Comparison of ENCODE assay signal across 1 cellular context in genomic region chr15:65211157-65211982, GRCh38.
TF ChIP-seq lines count a peak whose summit lies in the region.

A gene with protein sequence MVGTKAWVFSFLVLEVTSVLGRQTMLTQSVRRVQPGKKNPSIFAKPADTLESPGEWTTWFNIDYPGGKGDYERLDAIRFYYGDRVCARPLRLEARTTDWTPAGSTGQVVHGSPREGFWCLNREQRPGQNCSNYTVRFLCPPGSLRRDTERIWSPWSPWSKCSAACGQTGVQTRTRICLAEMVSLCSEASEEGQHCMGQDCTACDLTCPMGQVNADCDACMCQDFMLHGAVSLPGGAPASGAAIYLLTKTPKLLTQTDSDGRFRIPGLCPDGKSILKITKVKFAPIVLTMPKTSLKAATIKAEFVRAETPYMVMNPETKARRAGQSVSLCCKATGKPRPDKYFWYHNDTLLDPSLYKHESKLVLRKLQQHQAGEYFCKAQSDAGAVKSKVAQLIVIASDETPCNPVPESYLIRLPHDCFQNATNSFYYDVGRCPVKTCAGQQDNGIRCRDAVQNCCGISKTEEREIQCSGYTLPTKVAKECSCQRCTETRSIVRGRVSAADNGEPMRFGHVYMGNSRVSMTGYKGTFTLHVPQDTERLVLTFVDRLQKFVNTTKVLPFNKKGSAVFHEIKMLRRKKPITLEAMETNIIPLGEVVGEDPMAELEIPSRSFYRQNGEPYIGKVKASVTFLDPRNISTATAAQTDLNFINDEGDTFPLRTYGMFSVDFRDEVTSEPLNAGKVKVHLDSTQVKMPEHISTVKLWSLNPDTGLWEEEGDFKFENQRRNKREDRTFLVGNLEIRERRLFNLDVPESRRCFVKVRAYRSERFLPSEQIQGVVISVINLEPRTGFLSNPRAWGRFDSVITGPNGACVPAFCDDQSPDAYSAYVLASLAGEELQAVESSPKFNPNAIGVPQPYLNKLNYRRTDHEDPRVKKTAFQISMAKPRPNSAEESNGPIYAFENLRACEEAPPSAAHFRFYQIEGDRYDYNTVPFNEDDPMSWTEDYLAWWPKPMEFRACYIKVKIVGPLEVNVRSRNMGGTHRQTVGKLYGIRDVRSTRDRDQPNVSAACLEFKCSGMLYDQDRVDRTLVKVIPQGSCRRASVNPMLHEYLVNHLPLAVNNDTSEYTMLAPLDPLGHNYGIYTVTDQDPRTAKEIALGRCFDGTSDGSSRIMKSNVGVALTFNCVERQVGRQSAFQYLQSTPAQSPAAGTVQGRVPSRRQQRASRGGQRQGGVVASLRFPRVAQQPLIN (minus strand): TSS chr15:65211473. CDS start chr15:65209755, 1,718 bp downstream.

TF ChIP-seq in GM23338, 12 proteins besides CTCF, POLR2A, EP300 and RAD21 (continued from another document):
- TF ChIP-seq ZNF462 (CRISPR knock-in tag; IDR thresholded peaks at IDR 0.05) (no peak), NANOG (IDR thresholded peaks at IDR 0.05; ENCODE audit: borderline replicate concordance) (no peak)
- TF ChIP-seq, protein P1, sequence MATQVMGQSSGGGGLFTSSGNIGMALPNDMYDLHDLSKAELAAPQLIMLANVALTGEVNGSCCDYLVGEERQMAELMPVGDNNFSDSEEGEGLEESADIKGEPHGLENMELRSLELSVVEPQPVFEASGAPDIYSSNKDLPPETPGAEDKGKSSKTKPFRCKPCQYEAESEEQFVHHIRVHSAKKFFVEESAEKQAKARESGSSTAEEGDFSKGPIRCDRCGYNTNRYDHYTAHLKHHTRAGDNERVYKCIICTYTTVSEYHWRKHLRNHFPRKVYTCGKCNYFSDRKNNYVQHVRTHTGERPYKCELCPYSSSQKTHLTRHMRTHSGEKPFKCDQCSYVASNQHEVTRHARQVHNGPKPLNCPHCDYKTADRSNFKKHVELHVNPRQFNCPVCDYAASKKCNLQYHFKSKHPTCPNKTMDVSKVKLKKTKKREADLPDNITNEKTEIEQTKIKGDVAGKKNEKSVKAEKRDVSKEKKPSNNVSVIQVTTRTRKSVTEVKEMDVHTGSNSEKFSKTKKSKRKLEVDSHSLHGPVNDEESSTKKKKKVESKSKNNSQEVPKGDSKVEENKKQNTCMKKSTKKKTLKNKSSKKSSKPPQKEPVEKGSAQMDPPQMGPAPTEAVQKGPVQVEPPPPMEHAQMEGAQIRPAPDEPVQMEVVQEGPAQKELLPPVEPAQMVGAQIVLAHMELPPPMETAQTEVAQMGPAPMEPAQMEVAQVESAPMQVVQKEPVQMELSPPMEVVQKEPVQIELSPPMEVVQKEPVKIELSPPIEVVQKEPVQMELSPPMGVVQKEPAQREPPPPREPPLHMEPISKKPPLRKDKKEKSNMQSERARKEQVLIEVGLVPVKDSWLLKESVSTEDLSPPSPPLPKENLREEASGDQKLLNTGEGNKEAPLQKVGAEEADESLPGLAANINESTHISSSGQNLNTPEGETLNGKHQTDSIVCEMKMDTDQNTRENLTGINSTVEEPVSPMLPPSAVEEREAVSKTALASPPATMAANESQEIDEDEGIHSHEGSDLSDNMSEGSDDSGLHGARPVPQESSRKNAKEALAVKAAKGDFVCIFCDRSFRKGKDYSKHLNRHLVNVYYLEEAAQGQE (IDR thresholded peaks at IDR 0.05; ENCODE audit: unreplicated experiment): no peak
